ENCODE assay signal across 18 cellular contexts in the genomic region with DNA sequence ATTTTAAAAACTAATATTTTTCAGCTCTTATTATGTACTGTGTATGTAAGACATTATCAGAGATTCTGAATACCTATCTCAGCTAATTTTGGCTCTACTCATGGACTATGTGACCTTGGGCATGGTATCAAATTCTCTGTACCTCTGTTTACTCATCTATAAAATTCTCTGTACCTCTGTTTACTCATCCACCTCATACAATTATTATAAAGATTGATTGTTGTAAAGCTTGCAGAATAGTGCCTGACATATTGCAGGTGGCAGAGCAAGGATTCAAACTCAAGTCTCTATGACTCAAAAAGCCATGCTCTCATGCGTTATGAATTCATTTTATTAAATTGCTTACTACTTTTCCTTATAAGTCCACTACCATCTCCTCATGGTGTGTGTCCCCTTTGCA.
DNase-seq lines count a peak whose midpoint lies in the region; ATAC-seq lines count a peak whose summit lies in the region.
"Had no signal": no experiment of that assay in that cellular context is flagged by ENCODE, and none has a peak within 500 bp of the region (broad histone marks: within the 10 kb centered on the region; RNA-seq: fewer than 3 reads in every experiment).

No MANE protein-coding gene starts in this region.

- H3K27ac Mint-ChIP-seq in activated naive CD8-positive, alpha-beta T cell treated with anti-CD3 and anti-CD28 coated beads, Interleukin-2, amount 50 U/mL, for 24 hours: no peak overlapping the region
- H3K27ac Mint-ChIP-seq: CD4-positive, alpha-beta T cell; HFFc6 had no signal

- H3K4me1 Mint-ChIP-seq in activated naive CD8-positive, alpha-beta T cell treated with anti-CD3 and anti-CD28 coated beads, Interleukin-2, amount 50 U/mL, for 24 hours: no peaks in the 10 kb centered on the region

- ATAC-seq in left colon: peak; percentile 64
- ATAC-seq in activated naive CD8-positive, alpha-beta T cell treated with anti-CD3 and anti-CD28 coated beads, Interleukin-2, amount 50 U/mL, for 24 hours: no peak
- no peak for ATAC-seq in stimulated activated naive CD8-positive, alpha-beta T cell treated with anti-CD3 and anti-CD28 coated beads, Interleukin-15, Interleukin-2, amounts not matched to agents 100 U/mL and 50 U/mL, for 24 hours
- ATAC-seq: HepG2 had no signal

- no peaks in the 10 kb centered on the region for H3K9me3 Mint-ChIP-seq in activated naive CD8-positive, alpha-beta T cell treated with anti-CD3 and anti-CD28 coated beads, Interleukin-2, amount 50 U/mL, for 24 hours

- DNase-seq in NCI-H510A treated with DMSO at 0.1 percent for 48 hours (lab: John Stamatoyannopoulos, UW) (peak; percentile 68), NCI-H510A (lab: John Stamatoyannopoulos, UW) (no peak), NCI-H2029 (lab: John Stamatoyannopoulos, UW) (peak; percentile 74), NCI-H748 (lab: John Stamatoyannopoulos, UW; ENCODE audit: unreplicated experiment) (peak; percentile 61), left colon (no peak)
- no peak for DNase-seq in stimulated activated CD4-positive, alpha-beta T cell treated with anti-CD3 and anti-CD28 coated beads, Interleukin-15, amount 100 ng/mL, for 24 hours
- DNase-seq in activated naive CD8-positive, alpha-beta T cell treated with anti-CD3 and anti-CD28 coated beads, Interleukin-2, amount 50 U/mL, for 24 hours: no peak
- DNase-seq in stimulated activated naive CD8-positive, alpha-beta T cell treated with anti-CD3 and anti-CD28 coated beads, Interleukin-15, Interleukin-2, amounts not matched to agents 100 U/mL and 50 U/mL, for 24 hours: no peak
- DNase-seq: CD4-positive, alpha-beta T cell; DMS79; H7; HFFc6; KG1; MV-4-11; NCI-H187 treated with DMSO at 0.1 percent for 48 hours; NCI-H226; NCI-H82 had no signal

- H3K27me3 Mint-ChIP-seq in activated naive CD8-positive, alpha-beta T cell treated with anti-CD3 and anti-CD28 coated beads, Interleukin-2, amount 50 U/mL, for 24 hours: no peaks in the 10 kb centered on the region
- H3K27me3 Mint-ChIP-seq: CD4-positive, alpha-beta T cell had no signal

- no peaks in the 10 kb centered on the region for H3K36me3 Mint-ChIP-seq in activated naive CD8-positive, alpha-beta T cell treated with anti-CD3 and anti-CD28 coated beads, Interleukin-2, amount 50 U/mL, for 24 hours (ENCODE audit: low read depth)

- no peak overlapping the region for H3K4me3 Mint-ChIP-seq in activated naive CD8-positive, alpha-beta T cell treated with anti-CD3 and anti-CD28 coated beads, Interleukin-2, amount 50 U/mL, for 24 hours
- H3K4me3 Mint-ChIP-seq: CD4-positive, alpha-beta T cell; HFFc6 had no signal

- intact Hi-C loops in left colon (cut with DNase I, micrococcal nuclease): no loop called here

Comparison
In these comparisons a context has a peak if more than half of its experiments do, and no peak if none do; other contexts are left out.
1. DNase-seq: peak in NCI-H510A treated with DMSO at 0.1 percent for 48 hours (single experiment), NCI-H2029 (single experiment) and NCI-H748 (single experiment); none in NCI-H510A (single experiment), left colon (0 of 2), stimulated activated CD4-positive, alpha-beta T cell treated with anti-CD3 and anti-CD28 coated beads, Interleukin-15, amount 100 ng/mL, for 24 hours (single experiment), activated naive CD8-positive, alpha-beta T cell treated with anti-CD3 and anti-CD28 coated beads, Interleukin-2, amount 50 U/mL, for 24 hours (single experiment) and stimulated activated naive CD8-positive, alpha-beta T cell treated with anti-CD3 and anti-CD28 coated beads, Interleukin-15, Interleukin-2, amounts not matched to agents 100 U/mL and 50 U/mL, for 24 hours (single experiment).